ENCODE assay signal across 8 cellular contexts in the genomic region with DNA sequence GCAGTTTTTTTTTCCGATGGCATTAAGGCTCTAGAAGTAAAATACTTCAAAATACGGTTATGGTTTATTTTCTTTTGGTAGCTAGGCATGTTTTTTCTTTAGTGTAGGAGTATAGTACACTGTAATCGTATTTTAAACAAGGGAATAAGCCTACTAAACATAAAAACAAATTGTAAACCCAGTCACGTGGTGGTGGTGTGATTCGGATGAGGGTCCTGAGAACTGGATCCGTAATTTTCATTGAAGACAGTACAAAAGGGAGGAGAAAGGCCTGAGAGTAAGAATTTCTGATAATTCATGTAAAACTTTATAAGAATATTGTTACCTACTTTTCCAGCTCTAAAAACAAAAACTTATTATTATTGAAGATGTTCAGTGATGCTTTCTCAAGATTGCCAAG. TPM values are rescaled to one million over a fixed set of nuclear protein-coding genes. Genes with fewer than 3 reads are reported as not detected.
DNase-seq lines count a peak whose midpoint lies in the region; ATAC-seq, FAIRE-seq and TF ChIP-seq lines count a peak whose summit lies in the region.

No MANE protein-coding gene starts in this region.

- H3K9me3 ChIP-seq in pancreas = no peaks in the 10 kb centered on the region

- 0% methylated on average over 6 of the region's 6 CpGs for WGBS in pancreas, 2 donors

- no peak for TF ChIP-seq CTCF in pancreas (IDR thresholded peaks at IDR 0.05)

- ATAC-seq in pancreas (no peak), GM21447 (IDR thresholded peaks at IDR 0.05; ENCODE audit: unreplicated experiment) (no peak), GM21515 (IDR thresholded peaks at IDR 0.05; ENCODE audit: unreplicated experiment) (no peak)

- FAIRE-seq in pancreas (lab: Jason Lieb, UNC) = no peak

- peak overlapping the region; percentile 91 for H3K27ac ChIP-seq in epithelial cell of prostate
- peak overlapping the region in 3 of 4 donors; percentile 90 to 99 (median 97) for H3K27ac ChIP-seq in pancreas

- H3K4me1 ChIP-seq in pancreas = peaks cover 21 to 46% (median 41%) of the 10 kb centered on the region in 3 donors

- intact Hi-C loops in pancreas (cut with DNase I) = no loop called here

- DNase-seq in DMS114 treated with DMSO at 0.1 percent for 48 hours (lab: John Stamatoyannopoulos, UW; ENCODE audit: unreplicated experiment) (peak; percentile 49), OCI-M1 (lab: John Stamatoyannopoulos, UW) (peak; percentile 57), epithelial cell of prostate (ENCODE audit: low read depth, low spot score) (no peak), pancreas (no peak), AG08395 (ENCODE audit: low spot score) (no peak), AML-193 (lab: John Stamatoyannopoulos, UW) (no peak)

- H3K27me3 ChIP-seq in pancreas = no peaks in the 10 kb centered on the region

- H3K4me3 ChIP-seq in pancreas = peak overlapping the region; percentile 56 to 98 (median 75)

- peaks cover 0 to 2% (median 0%) of the 10 kb centered on the region in 3 donors for H3K36me3 ChIP-seq in pancreas

RNA-seq across cellular contexts. Expression of gene PBLD, which starts 0.7 kb away (rescaled TPM):
- 10 to 100 TPM; 19.4 to 47.5 (median 27.8) TPM for total RNA-seq in pancreas
- 10 to 100 TPM; 11.9 to 14.2 TPM for polyA plus RNA-seq in pancreas

RNA-seq across cellular contexts. Expression of gene HNRNPH3, which starts 1.6 kb away (rescaled TPM):
- 10 to 100 TPM; 23.1 to 53.6 (median 28.7) TPM for total RNA-seq in pancreas
- 10 to 100 TPM; 72.3 to 95.3 TPM for polyA plus RNA-seq in pancreas

Comparison
In these comparisons a context has a peak if more than half of its experiments do, and no peak if none do; other contexts are left out.
1. DNase-seq: peak in DMS114 treated with DMSO at 0.1 percent for 48 hours (single experiment) and OCI-M1 (single experiment); none in epithelial cell of prostate (single experiment), pancreas (0 of 6), AG08395 (single experiment) and AML-193 (0 of 2).